8 cellular contexts compared by ENCODE assay signal in genomic region chr21:15051652-15052554, GRCh38. TPM values are rescaled to one million over a fixed set of nuclear protein-coding genes. Genes with fewer than 3 reads are reported as not detected.
A peak's percentile ranks its signal among the peaks of the same experiment; 100 is the strongest.
DNase-seq lines count a peak whose midpoint lies in the region; ATAC-seq and TF ChIP-seq lines count a peak whose summit lies in the region.

No MANE protein-coding gene starts in this region.

- WGBS in lower leg skin, 2 donors = 72 to 74% methylated on average over 9 of the region's 9 CpGs

- no peak overlapping the region for H3K9ac ChIP-seq in skeletal muscle satellite cell (ENCODE audit: low read depth, low read length)

- H3K27me3 Mint-ChIP-seq in CD14-positive monocyte (ENCODE audit: low read depth in 3 of 3) = no peaks in the 10 kb centered on the region

- H3K36me3 ChIP-seq in skeletal muscle satellite cell (ENCODE audit: insufficient read depth, low read length) = no peaks in the 10 kb centered on the region

- peaks cover 0 to 3% (median 0%) of the 10 kb centered on the region in 7 donors for H3K9me3 Mint-ChIP-seq in CD14-positive monocyte

- H3K27ac Mint-ChIP-seq in CD14-positive monocyte = peak overlapping the region in 2 of 7 donors; percentile 19 to 48

- H3K4me3 ChIP-seq in choroid plexus epithelial cell (ENCODE audit: low read depth, low read length) (no peak overlapping the region), skeletal muscle satellite cell (ENCODE audit: low read length) (peak overlapping the region; percentile 36), lower leg skin (ENCODE audit: low read depth, poor library complexity, severe bottlenecking) (no peak overlapping the region)

- intact Hi-C loops in CD14-positive monocyte (cut with micrococcal nuclease) (no loop called here), lower leg skin (cut with DNase I; ENCODE audit: low total_unique reads) (no loop called here)

- no peaks in the 10 kb centered on the region for H3K9me3 ChIP-seq in skeletal muscle satellite cell (replicated peaks; ENCODE audit: low read length)

- H3K36me3 Mint-ChIP-seq in CD14-positive monocyte = peaks cover 2 to 6% of the 10 kb centered on the region in 2 donors

- ATAC-seq in GM19455 (IDR thresholded peaks at IDR 0.05; ENCODE audit: unreplicated experiment) = peak; percentile 84
- peak; percentile 44 for ATAC-seq in HG03558 (IDR thresholded peaks at IDR 0.05; ENCODE audit: extremely low read depth, unreplicated experiment)

- peaks cover 78% of the 10 kb centered on the region for H3K4me1 Mint-ChIP-seq in CD14-positive monocyte

- peak overlapping the region; percentile 45 to 65 for H3K4me3 Mint-ChIP-seq in CD14-positive monocyte

- H3K27me3 ChIP-seq in skeletal muscle satellite cell (ENCODE audit: control insufficient read depth, insufficient read depth, low read length) = no peaks in the 10 kb centered on the region

- no peak for TF ChIP-seq POLR2A in lower leg skin (IDR thresholded peaks at IDR 0.05)

- H3K4me2 ChIP-seq in skeletal muscle satellite cell (ENCODE audit: low read length) = peak overlapping the region; percentile 72

- TF ChIP-seq CTCF in CD14-positive monocyte (IDR thresholded peaks at IDR 0.05) (no peak), choroid plexus epithelial cell (conservative IDR thresholded peaks at IDR 0.05; ENCODE audit: low read depth, low read length) (no peak), lower leg skin (IDR thresholded peaks at IDR 0.05) (no peak)

- DNase-seq in CD14-positive monocyte (ENCODE audit: low spot score) (no peak), choroid plexus epithelial cell (ENCODE audit: low read depth) (peak; percentile 53), NCI-H1930 (lab: John Stamatoyannopoulos, UW) (no peak), lower leg skin (ENCODE audit: low spot score in 2 of 2) (no peak), dedifferentiated amniotic fluid mesenchymal stem cell (ENCODE audit: extremely low spot score) (no peak)

- peaks cover 25% of the 10 kb centered on the region for H3K4me1 ChIP-seq in skeletal muscle satellite cell (ENCODE audit: control insufficient read depth, insufficient read depth, low read length)

RNA-seq across cellular contexts. Expression of gene NRIP1, which starts 12.9 kb away (rescaled TPM):
- 10 to 100 TPM; 23.5 to 28.2 TPM for polyA plus RNA-seq in CD14-positive monocyte
- 36.0 and 49.2 TPM in 2 replicates for total RNA-seq in skeletal muscle satellite cell (2012; rRNA removed)
- total RNA-seq in lower leg skin = 10 to 100 TPM; 15.9 to 21.6 (median 16.9) TPM
